In genomic region chr12:130687190-130687589, GRCh38 we compare ENCODE assay signal across 28 cellular contexts. TPM values are rescaled to one million over a fixed set of nuclear protein-coding genes. Genes with fewer than 3 reads are reported as not detected.
"Had no signal": no experiment of that assay in that cellular context is flagged by ENCODE, and none has a peak within 500 bp of the region (broad histone marks: within the 10 kb centered on the region; RNA-seq: fewer than 3 reads in every experiment).

No MANE protein-coding gene starts in this region.

- H3K4me1 Mint-ChIP-seq: natural killer cell; nephron; stimulated activated effector memory CD8-positive, alpha-beta T cell treated with anti-CD3 and anti-CD28 coated beads, Interleukin-12 subunit alpha, Interleukin-12 subunit beta, amount 100 ng/mL, for 72 hours; stimulated activated naive B cell treated with anti-CD40 and anti-IgM and Interleukin-4, amounts not matched to agents 10 μg/mL and 1 μg/mL and 100 μg/mL, for 72 hours had no signal

- H3K9me3 Mint-ChIP-seq: natural killer cell; nephron; neural crest cell; stimulated activated effector memory CD8-positive, alpha-beta T cell treated with anti-CD3 and anti-CD28 coated beads, Interleukin-12 subunit alpha, Interleukin-12 subunit beta, amount 100 ng/mL, for 72 hours; stimulated activated naive CD8-positive, alpha-beta T cell treated with anti-CD3 and anti-CD28 coated beads, Interleukin-15, Interleukin-2, amounts not matched to agents 100 ng/mL and 50 ng/mL, for 24 hours had no signal

- ATAC-seq: natural killer cell; sciatic nerve; stimulated activated effector memory CD8-positive, alpha-beta T cell treated with anti-CD3 and anti-CD28 coated beads, Interleukin-12 subunit alpha, Interleukin-12 subunit beta, amount 100 ng/mL, for 72 hours; stimulated activated naive B cell treated with anti-CD40 and anti-IgM and Interleukin-4, amounts not matched to agents 10 μg/mL and 1 μg/mL and 100 μg/mL, for 72 hours had no signal

- H3K27me3 ChIP-seq: right atrium auricular region, thyroid gland, tibial nerve, upper lobe of left lung, vagina had no signal

- H3K4me3 Mint-ChIP-seq: natural killer cell; nephron; neural crest cell; stimulated activated effector memory CD8-positive, alpha-beta T cell treated with anti-CD3 and anti-CD28 coated beads, Interleukin-12 subunit alpha, Interleukin-12 subunit beta, amount 100 ng/mL, for 72 hours; stimulated activated naive B cell treated with anti-CD40 and anti-IgM and Interleukin-4, amounts not matched to agents 10 μg/mL and 1 μg/mL and 100 μg/mL, for 72 hours; stimulated activated naive CD8-positive, alpha-beta T cell treated with anti-CD3 and anti-CD28 coated beads, Interleukin-15, Interleukin-2, amounts not matched to agents 100 ng/mL and 50 ng/mL, for 24 hours had no signal

- H3K36me3 ChIP-seq: neutrophil, pancreas, prostate gland, right atrium auricular region, spleen, stomach, thoracic aorta, thyroid gland, tibial nerve, upper lobe of left lung, vagina had no signal

- H3K9me3 ChIP-seq: neutrophil, pancreas, prostate gland, right atrium auricular region, spleen, thoracic aorta, thyroid gland, upper lobe of left lung, vagina had no signal

- DNase-seq: natural killer cell; nucleus accumbens; stimulated activated CD4-positive, alpha-beta T cell treated with anti-CD3 and anti-CD28 coated beads, Interleukin-12 subunit alpha, Interleukin-12 subunit beta, amount 100 ng/mL, for 4 hours; stimulated activated CD4-positive, alpha-beta T cell treated with anti-CD3 and anti-CD28 coated beads, Interleukin-1b, Interleukin-23, amount 100 ng/mL, for 48 hours; stimulated activated CD4-positive, alpha-beta T cell treated with anti-CD3 and anti-CD28 coated beads, Interleukin-4, amount 100 ng/mL, for 24 hours; stimulated activated naive B cell treated with anti-CD40 and anti-IgM and Interleukin-4, amounts not matched to agents 10 μg/mL and 1 μg/mL and 100 μg/mL, for 72 hours; stimulated activated naive CD4-positive, alpha-beta T cell treated with Interleukin-2 at 50 U/mL for 16 hours; stomach; thyroid gland; trophoblast cell had no signal

- H3K27ac Mint-ChIP-seq: natural killer cell; nephron; stimulated activated effector memory CD8-positive, alpha-beta T cell treated with anti-CD3 and anti-CD28 coated beads, Interleukin-12 subunit alpha, Interleukin-12 subunit beta, amount 100 ng/mL, for 72 hours; stimulated activated naive B cell treated with anti-CD40 and anti-IgM and Interleukin-4, amounts not matched to agents 10 μg/mL and 1 μg/mL and 100 μg/mL, for 72 hours; stimulated activated naive CD8-positive, alpha-beta T cell treated with anti-CD3 and anti-CD28 coated beads, Interleukin-15, Interleukin-2, amounts not matched to agents 100 ng/mL and 50 ng/mL, for 24 hours had no signal

- H3K4me3 ChIP-seq: pancreas, prostate gland, right atrium auricular region, skin epidermis, smooth muscle cell, spleen, stomach, thoracic aorta, thyroid gland, tibial nerve, upper lobe of left lung, vagina had no signal

- H3K36me3 Mint-ChIP-seq: natural killer cell; stimulated activated effector memory CD8-positive, alpha-beta T cell treated with anti-CD3 and anti-CD28 coated beads, Interleukin-12 subunit alpha, Interleukin-12 subunit beta, amount 100 ng/mL, for 72 hours; stimulated activated naive B cell treated with anti-CD40 and anti-IgM and Interleukin-4, amounts not matched to agents 10 μg/mL and 1 μg/mL and 100 μg/mL, for 72 hours had no signal

- H3K27ac ChIP-seq: neutrophil, pancreas, prostate gland, right atrium auricular region, skin epidermis, spleen, stomach, thoracic aorta, thyroid gland, tibial nerve, upper lobe of left lung, vagina had no signal

RNA-seq across cellular contexts. Expression of gene RIMBP2, which starts 28.9 kb away (rescaled TPM):
- total RNA-seq: natural killer cell, pulmonary artery endothelial cell, subcutaneous adipose tissue had no signal
- polyA plus RNA-seq: smooth muscle cell had no signal
